Comparison of ENCODE assay signal across 18 cellular contexts in genomic region chr22:50014655-50015401, GRCh38. TPM values are rescaled to one million over a fixed set of nuclear protein-coding genes. Genes with fewer than 3 reads are reported as not detected.
A peak's percentile ranks its signal among the peaks of the same experiment; 100 is the strongest.
DNase-seq lines count a peak whose midpoint lies in the region; ATAC-seq, FAIRE-seq and TF ChIP-seq lines count a peak whose summit lies in the region.
"Had no signal": no experiment of that assay in that cellular context is flagged by ENCODE, and none has a peak within 500 bp of the region (broad histone marks: within the 10 kb centered on the region; RNA-seq: fewer than 3 reads in every experiment).

No MANE protein-coding gene starts in this region.

- H3K36me3 ChIP-seq in BE2C = no peaks in the 10 kb centered on the region
- H3K36me3 ChIP-seq in GM12878 (ENCODE audit: control insufficient read depth in 2 of 2, insufficient read depth in 2 of 2, low read length in 1 of 2) = no peaks in the 10 kb centered on the region
- no peaks in the 10 kb centered on the region for H3K36me3 ChIP-seq in naive thymus-derived CD4-positive, alpha-beta T cell (ENCODE audit: control insufficient read depth in 2 of 3, insufficient read depth in 3 of 3, low read length in 3 of 3)

- H3K27me3 ChIP-seq in BE2C (peaks cover 21% of the 10 kb centered on the region), GM12878 (replicated peaks in 1 of 2; ENCODE audit: control insufficient read depth in 2 of 2, insufficient read depth in 2 of 2, low read length in 1 of 2) (no peaks in the 10 kb centered on the region; a peak in 1 of 4 replicates)
- H3K27me3 ChIP-seq in naive thymus-derived CD4-positive, alpha-beta T cell (ENCODE audit: control insufficient read depth in 2 of 2, insufficient read depth in 2 of 2, low read length in 2 of 2) = no peaks in the 10 kb centered on the region
- H3K27me3 ChIP-seq: testis had no signal

- ATAC-seq in GM12878 (no peak), HG03025 (IDR thresholded peaks at IDR 0.05; ENCODE audit: low FRiP score, unreplicated experiment) (no peak)
- no peak for ATAC-seq in naive thymus-derived CD4-positive, alpha-beta T cell

- H3K79me2 ChIP-seq in GM12878 (ENCODE audit: control insufficient read depth, insufficient read depth, low read length) = no peaks in the 10 kb centered on the region

- no peak overlapping the region for H3K27ac ChIP-seq in GM12878 (ENCODE audit: control insufficient read depth, insufficient read depth)
- no peak overlapping the region for H3K27ac ChIP-seq in naive thymus-derived CD4-positive, alpha-beta T cell (ENCODE audit: low read depth, low read length)
- H3K27ac ChIP-seq: dorsolateral prefrontal cortex, psoas muscle, testis had no signal

- no peak overlapping the region for H3K27ac Mint-ChIP-seq in naive thymus-derived CD4-positive, alpha-beta T cell
- H3K27ac Mint-ChIP-seq: T-helper 2 cell treated with Interferon-gamma antibody and Interleukin-4, amounts not matched to agents 5 μg/mL and 100 μg/mL, for 36 hours had no signal

- H3K4me1 ChIP-seq in BE2C (no peaks in the 10 kb centered on the region), GM12878 (ENCODE audit: control insufficient read depth, insufficient read depth, low read length) (peaks cover 36% of the 10 kb centered on the region)
- peaks cover 25 to 37% of the 10 kb centered on the region in 2 donors for H3K4me1 ChIP-seq in naive thymus-derived CD4-positive, alpha-beta T cell (ENCODE audit: control insufficient read depth in 2 of 2, insufficient read depth in 2 of 2, low read length in 2 of 2)
- H3K4me1 ChIP-seq: psoas muscle had no signal

- peaks cover 0 to 34% (median 22%) of the 10 kb centered on the region in 7 donors for H3K4me1 Mint-ChIP-seq in naive thymus-derived CD4-positive, alpha-beta T cell

- in situ Hi-C loops in GM12878 (cut with MboI) = no loop called here

- H3K27me3 Mint-ChIP-seq in naive thymus-derived CD4-positive, alpha-beta T cell = peaks cover 5 to 28% (median 9%) of the 10 kb centered on the region in 5 donors

- no peak for TF ChIP-seq RAD21 in GM12878 (IDR thresholded peaks at IDR 0.05; ENCODE audit: insufficient read depth, low read depth, low read length)

- H3K9me3 Mint-ChIP-seq in naive thymus-derived CD4-positive, alpha-beta T cell = peaks cover 0 to 3% (median 0%) of the 10 kb centered on the region in 11 donors
- H3K9me3 Mint-ChIP-seq: T-helper 2 cell treated with Interferon-gamma antibody and Interleukin-4, amounts not matched to agents 5 μg/mL and 100 μg/mL, for 36 hours had no signal

- DNase-seq in BE2C = peak; percentile 12
- DNase-seq in Daoy (ENCODE audit: low read depth) = peak; percentile 2
- no peak for DNase-seq in GM12878 (ENCODE audit: low read depth, low spot score)
- DNase-seq in naive thymus-derived CD4-positive, alpha-beta T cell = peak in 1 of 9 donors; percentile 21
- no peak for DNase-seq in hepatic stellate cell (ENCODE audit: low spot score)
- no peak for DNase-seq in frontal cortex (ENCODE audit: low spot score in 2 of 2)
- no peak for DNase-seq in HuH-7.5 (ENCODE audit: low spot score)
- DNase-seq: DMS 273 treated with DMSO at 0.1 percent for 48 hours, HCEC 1CT, mesendoderm, NCI-H2081, psoas muscle, testis had no signal

- H2AFZ ChIP-seq in GM12878 (ENCODE audit: control insufficient read depth, low read depth, low read length) = peak overlapping the region; percentile 15; the same call in 1 of the 2 replicates

- no TSS peak for BruUV-seq in GM12878 (replicated peaks; lab: Mats Ljungman, UMichigan)

- H4K20me1 ChIP-seq in GM12878 (ENCODE audit: control insufficient read depth, insufficient read depth) = no peaks in the 10 kb centered on the region

- H3K4me2 ChIP-seq in GM12878 (ENCODE audit: control insufficient read depth, insufficient read depth) = peak overlapping the region; percentile 55; the same call in 1 of the 2 replicates

- H3K9me3 ChIP-seq in BE2C = no peaks in the 10 kb centered on the region
- no peaks in the 10 kb centered on the region; the same call in 2 of the 3 replicates for H3K9me3 ChIP-seq in GM12878 (replicated peaks; ENCODE audit: control insufficient read depth, insufficient read depth, low read length)
- H3K9me3 ChIP-seq in naive thymus-derived CD4-positive, alpha-beta T cell (ENCODE audit: control insufficient read depth in 2 of 3, low read length in 3 of 3) = no peaks in the 10 kb centered on the region
- H3K9me3 ChIP-seq: psoas muscle, testis had no signal

- H3K4me3 Mint-ChIP-seq in naive thymus-derived CD4-positive, alpha-beta T cell = peak overlapping the region in 1 of 10 donors; percentile 50
- H3K4me3 Mint-ChIP-seq: T-helper 2 cell treated with Interferon-gamma antibody and Interleukin-4, amounts not matched to agents 5 μg/mL and 100 μg/mL, for 36 hours had no signal

- RAD21 ChIA-PET in GM12878 (lab: Charles Lee; ENCODE audit: unreplicated experiment) = no interaction called here

- TF ChIP-seq CTCF in BE2C (IDR thresholded peaks at IDR 0.05; ENCODE audit: low read depth, low read length) = no peak
- TF ChIP-seq CTCF in GM12878 (IDR thresholded peaks at IDR 0.05 in 2 of 3, conservative IDR thresholded peaks at IDR 0.05 in 1 of 3; ENCODE audit: control insufficient read depth in 2 of 3, extremely low read depth in 1 of 3, insufficient read depth in 1 of 3, low read depth in 3 of 3, low read length in 3 of 3) = 0 out of 6 replicates have a peak, but pooled peaks of 1 of the 3 experiments have one; percentile 12

- H3K9ac ChIP-seq in GM12878 (ENCODE audit: control insufficient read depth, insufficient read depth, low read length) = no peak overlapping the region

- WGBS in GM12878 (ENCODE audit: insufficient coverage, insufficient replicate concordance, low lambda C conversion rate, missing lambda C conversion rate) = 25% methylated on average over 47 of the region's 91 CpGs

- no peak for TF ChIP-seq EP300 in GM12878 (IDR thresholded peaks at IDR 0.05; ENCODE audit: borderline replicate concordance in 1 of 2, control insufficient read depth in 1 of 2, low read depth in 2 of 2, low read length in 2 of 2)

- peaks cover 0 to 2% (median 0%) of the 10 kb centered on the region in 5 donors for H3K36me3 Mint-ChIP-seq in naive thymus-derived CD4-positive, alpha-beta T cell

- no peak overlapping the region for H3K4me3 ChIP-seq in BE2C (ENCODE audit: low read depth, low read length)
- no peak overlapping the region for H3K4me3 ChIP-seq in GM12878
- peak overlapping the region; percentile 17 for H3K4me3 ChIP-seq in naive thymus-derived CD4-positive, alpha-beta T cell (ENCODE audit: low read length)
- H3K4me3 ChIP-seq: psoas muscle, testis had no signal

- TF ChIP-seq POLR2A in GM12878 (IDR thresholded peaks at IDR 0.05; ENCODE audit: low read depth, low read length) = no peak

- CTCF ChIA-PET in GM12878 (lab: Yijun Ruan, JAX) = no interaction called here
- CTCF ChIA-PET in naive thymus-derived CD4-positive, alpha-beta T cell (lab: Charles Lee) = no interaction called here

- intact Hi-C loops in GM12878 (cut with micrococcal nuclease; ENCODE audit: unreplicated experiment) = loop anchor here (5.0 kb wide), 1 partner anchor 83 kb away; no protein-coding TSS in a partner anchor
- intact Hi-C loops in naive thymus-derived CD4-positive, alpha-beta T cell (cut with micrococcal nuclease) = no loop called here

- POLR2A ChIA-PET in GM12878 (lab: Charles Lee) = interaction anchor here (0.6 kb wide), 1 partner anchor 102 kb away, joined by 8 read pairs; no protein-coding TSS in a partner anchor
- POLR2A ChIA-PET in naive thymus-derived CD4-positive, alpha-beta T cell (lab: Charles Lee) = no interaction called here

- SMC1A ChIA-PET in GM12878 (lab: Charles Lee; ENCODE audit: uncharacterized antibody, unreplicated experiment) = no interaction called here

- no peak for FAIRE-seq in GM12878 (lab: Jason Lieb, UNC)
- no peak for FAIRE-seq in frontal cortex (lab: Jason Lieb, UNC)
- FAIRE-seq: GM19239 had no signal

RNA-seq across cellular contexts. Expression of gene IL17REL, which starts 2.3 kb away (rescaled TPM):
- not detected for polyA plus RNA-seq in BE2C (2012; ENCODE audit: insufficient read depth, insufficient read length, low read depth)
- total RNA-seq in Daoy (2014; rRNA removed; shearing (Covaris generic)) = not detected in 2 replicates
- total RNA-seq in GM12878 (2013; cell fraction: nucleolus; rRNA removed) = 0.33 and 0.34 TPM in 2 replicates
- total RNA-seq in GM12878 (2014; rRNA removed) (not detected in 2 replicates), GM12878 (2014; rRNA removed; fragmentation: Illumina TruSeq; extraction: Trizol) (not detected in 2 replicates), GM12878 (2021) (not detected in 2 replicates), frontal cortex (under 0.01 TPM)
- not detected for polyA plus RNA-seq in GM12878 (2011; ENCODE audit: low read depth)
- polyA plus RNA-seq in GM12878 (2011; rRNA removed) (0.03 TPM in 1 of 2 replicates, not detected in the other), GM12878 (2014; fragmentation: Illumina TruSeq; extraction: Trizol) (not detected in 2 replicates), GM12878 (2014; fragmentation: Nextera tagmentation; extraction: Ambion mirVana) (not detected), GM12878 (2014; rRNA removed) (0.06 TPM in 1 of 2 replicates, not detected in the other), GM12878 (2016; fragmentation: Nextera tagmentation; extraction: Ambion mirVana) (not detected)
- 0.03 TPM in 1 of 2 replicates, not detected in the other for polyA plus RNA-seq in GM12878 (2011; cell fraction: cytosol; rRNA removed)
- 0.10 and 0.20 TPM in 2 replicates for polyA plus RNA-seq in GM12878 (2011; cell fraction: nucleus; rRNA removed)
- 0.04 TPM in 1 of 2 replicates, not detected in the other for polyA plus RNA-seq in GM12878 (2012)
- polyA minus RNA-seq in GM12878 (2011; rRNA and poly(A)+ RNA removed) = not detected in 2 replicates
- not detected in 2 replicates for polyA minus RNA-seq in GM12878 (2011; cell fraction: cytosol; rRNA and poly(A)+ RNA removed)
- polyA minus RNA-seq in GM12878 (2011; cell fraction: nucleus; rRNA and poly(A)+ RNA removed) = not detected in 2 replicates
- not detected for total RNA-seq in naive thymus-derived CD4-positive, alpha-beta T cell
- not detected for polyA plus RNA-seq in naive thymus-derived CD4-positive, alpha-beta T cell
- total RNA-seq: glomerular endothelial cell, psoas muscle had no signal
- polyA plus RNA-seq: psoas muscle had no signal

RNA-seq across cellular contexts. Expression of gene TTLL8, which starts 43.3 kb away (rescaled TPM):
- not detected for polyA plus RNA-seq in BE2C (2012; ENCODE audit: insufficient read depth, insufficient read length, low read depth)
- total RNA-seq in Daoy (2014; rRNA removed; shearing (Covaris generic)) = not detected in 2 replicates
- not detected in 2 replicates for total RNA-seq in GM12878 (2013; cell fraction: nucleolus; rRNA removed)
- total RNA-seq in GM12878 (2014; rRNA removed) = not detected in 2 replicates
- total RNA-seq in GM12878 (2014; rRNA removed; fragmentation: Illumina TruSeq; extraction: Trizol) = not detected in 2 replicates
- not detected in 2 replicates for total RNA-seq in GM12878 (2021)
- polyA plus RNA-seq in GM12878 (2011; ENCODE audit: low read depth) = not detected
- polyA plus RNA-seq in GM12878 (2011; rRNA removed) = not detected in 2 replicates
- not detected in 2 replicates for polyA plus RNA-seq in GM12878 (2011; cell fraction: cytosol; rRNA removed)
- not detected in 2 replicates for polyA plus RNA-seq in GM12878 (2011; cell fraction: nucleus; rRNA removed)
- polyA plus RNA-seq in GM12878 (2012) = not detected in 2 replicates
- polyA plus RNA-seq in GM12878 (2014; fragmentation: Illumina TruSeq; extraction: Trizol) = not detected in 2 replicates
- polyA plus RNA-seq in GM12878 (2014; fragmentation: Nextera tagmentation; extraction: Ambion mirVana) = not detected
- not detected in 2 replicates for polyA plus RNA-seq in GM12878 (2014; rRNA removed)
- not detected for polyA plus RNA-seq in GM12878 (2016; fragmentation: Nextera tagmentation; extraction: Ambion mirVana)
- polyA minus RNA-seq in GM12878 (2011; rRNA and poly(A)+ RNA removed) = not detected in 2 replicates
- not detected in 2 replicates for polyA minus RNA-seq in GM12878 (2011; cell fraction: cytosol; rRNA and poly(A)+ RNA removed)
- polyA minus RNA-seq in GM12878 (2011; cell fraction: nucleus; rRNA and poly(A)+ RNA removed) = not detected in 2 replicates
- total RNA-seq in naive thymus-derived CD4-positive, alpha-beta T cell = not detected
- not detected for polyA plus RNA-seq in naive thymus-derived CD4-positive, alpha-beta T cell
- not detected for total RNA-seq in frontal cortex
- total RNA-seq: glomerular endothelial cell, psoas muscle had no signal
- polyA plus RNA-seq: psoas muscle had no signal

RNA-seq across cellular contexts. Expression of gene PIM3, which starts 54.3 kb away (rescaled TPM):
- polyA plus RNA-seq in BE2C (2012; ENCODE audit: insufficient read depth, insufficient read length, low read depth) = 286 TPM
- total RNA-seq in Daoy (2014; rRNA removed; shearing (Covaris generic)) = 73.1 and 87.7 TPM in 2 replicates
- 27.8 and 36.0 TPM in 2 replicates for total RNA-seq in GM12878 (2013; cell fraction: nucleolus; rRNA removed)
- total RNA-seq in GM12878 (2014; rRNA removed) = 44.7 and 51.8 TPM in 2 replicates
- 11.0 and 11.9 TPM in 2 replicates for total RNA-seq in GM12878 (2014; rRNA removed; fragmentation: Illumina TruSeq; extraction: Trizol)
- total RNA-seq in GM12878 (2021) = 59.5 and 60.8 TPM in 2 replicates
- polyA plus RNA-seq in GM12878 (2011; ENCODE audit: low read depth) = 6.5 TPM
- polyA plus RNA-seq in GM12878 (2011; rRNA removed) = 8.6 and 12.4 TPM in 2 replicates
- polyA plus RNA-seq in GM12878 (2011; cell fraction: cytosol; rRNA removed) = 31.3 and 38.2 TPM in 2 replicates
- 84.4 and 94.5 TPM in 2 replicates for polyA plus RNA-seq in GM12878 (2011; cell fraction: nucleus; rRNA removed)
- 30.9 and 46.0 TPM in 2 replicates for polyA plus RNA-seq in GM12878 (2012)
- polyA plus RNA-seq in GM12878 (2014; fragmentation: Illumina TruSeq; extraction: Trizol) = 2.2 and 6.2 TPM in 2 replicates
- polyA plus RNA-seq in GM12878 (2014; fragmentation: Nextera tagmentation; extraction: Ambion mirVana) = 1 to 10 TPM in 1 of 2 experiments, under 1 TPM in 1; 0.31 to 1.5 TPM
- polyA plus RNA-seq in GM12878 (2014; rRNA removed) = 57.0 and 57.8 TPM in 2 replicates
- 10 to 100 TPM; 12.4 to 34.3 TPM for polyA plus RNA-seq in GM12878 (2016; fragmentation: Nextera tagmentation; extraction: Ambion mirVana)
- polyA minus RNA-seq in GM12878 (2011; rRNA and poly(A)+ RNA removed) = 3.9 and 14.1 TPM in 2 replicates
- polyA minus RNA-seq in GM12878 (2011; cell fraction: cytosol; rRNA and poly(A)+ RNA removed) = 14.2 and 18.4 TPM in 2 replicates
- polyA minus RNA-seq in GM12878 (2011; cell fraction: nucleus; rRNA and poly(A)+ RNA removed) = 22.6 and 39.2 TPM in 2 replicates
- total RNA-seq in naive thymus-derived CD4-positive, alpha-beta T cell = 100 to 1,000 TPM in 2 of 5 experiments, 10 to 100 TPM in 3; 44.4 to 164 (median 78.3) TPM
- polyA plus RNA-seq in naive thymus-derived CD4-positive, alpha-beta T cell = 10 to 100 TPM; 21.3 to 38.8 TPM
- total RNA-seq in frontal cortex = 16.3 TPM

Comparison
In these comparisons a context has a peak if more than half of its experiments do, and no peak if none do; other contexts are left out.
1. DNase-seq: peak in BE2C (single experiment) and Daoy (single experiment); none in GM12878 (single experiment), hepatic stellate cell (single experiment), frontal cortex (0 of 2) and HuH-7.5 (single experiment).